8 cellular contexts compared by ENCODE assay signal in genomic region chr14:92204792-92205191, GRCh38.
"Had no signal": no experiment of that assay in that cellular context is flagged by ENCODE, and none has a peak within 500 bp of the region (broad histone marks: within the 10 kb centered on the region; RNA-seq: fewer than 3 reads in every experiment).

No MANE protein-coding gene starts in this region.

- ATAC-seq: GM12878 had no signal

- H3K4me3 ChIP-seq: GM12878 had no signal

- FAIRE-seq: G401.6, GM12878, GM12891, GM12892, GM18507, GM19239 had no signal

- DNase-seq: GDM1, GF-D8 had no signal
